ENCODE assay signal across 19 cellular contexts in the genomic region with DNA sequence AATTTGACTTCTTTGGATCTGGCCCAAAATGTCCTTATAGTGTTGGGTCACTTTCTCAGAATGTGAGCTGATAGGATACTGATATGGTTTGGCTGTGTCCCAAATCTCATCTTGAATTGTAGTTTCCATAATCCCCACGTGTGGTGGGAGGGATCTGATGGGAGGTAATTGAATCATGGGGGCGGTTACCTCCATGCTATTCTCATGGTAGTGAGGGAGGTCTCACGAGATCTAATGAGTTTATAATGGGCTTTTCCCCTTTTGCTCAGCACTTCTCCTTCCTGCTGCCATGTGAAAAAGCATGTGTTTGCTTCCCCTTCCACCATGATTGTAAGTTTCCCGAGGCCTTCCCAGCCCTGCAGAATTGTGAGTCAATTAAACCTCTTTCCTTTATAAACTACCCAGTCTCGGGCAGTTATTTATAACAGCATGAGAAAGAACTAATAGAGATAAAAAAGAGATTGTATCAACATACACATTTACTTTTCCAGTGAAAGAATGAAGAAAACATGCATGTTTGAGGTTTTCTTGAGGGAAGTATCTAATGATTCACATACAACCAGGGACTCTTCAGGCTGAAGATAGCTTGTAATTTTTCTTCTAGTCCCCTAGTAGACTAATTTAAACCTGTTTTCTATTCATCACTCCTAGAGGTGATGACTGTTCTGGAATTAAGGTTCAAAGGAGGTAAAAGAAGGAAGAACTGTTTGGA. TPM values are rescaled to one million over a fixed set of nuclear protein-coding genes. Genes with fewer than 3 reads are reported as not detected.
DNase-seq lines count a peak whose midpoint lies in the region; ATAC-seq and TF ChIP-seq lines count a peak whose summit lies in the region.
"Had no signal": no experiment of that assay in that cellular context is flagged by ENCODE, and none has a peak within 500 bp of the region (broad histone marks: within the 10 kb centered on the region; RNA-seq: fewer than 3 reads in every experiment).

No MANE protein-coding gene starts in this region.

- TF ChIP-seq CTCF in Caco-2 (IDR thresholded peaks at IDR 0.05; ENCODE audit: insufficient read depth in 1 of 2, low read depth in 1 of 2, low read length in 1 of 2, severe bottlenecking in 1 of 2, unreplicated experiment in 1 of 2) (no peak), WTC11 (IDR thresholded peaks at IDR 0.05) (no peak)

- H3K4me3 Mint-ChIP-seq in Caco-2 (ENCODE audit: unreplicated experiment) = no peak overlapping the region
- peak overlapping the region; percentile 33 for H3K4me3 Mint-ChIP-seq in WTC11
- H3K4me3 Mint-ChIP-seq: effector memory CD8-positive, alpha-beta T cell; neural crest cell had no signal

- peaks cover 37% of the 10 kb centered on the region for H3K4me1 Mint-ChIP-seq in Caco-2 (ENCODE audit: low read depth, unreplicated experiment)
- H3K4me1 Mint-ChIP-seq in WTC11 = peaks cover 24% of the 10 kb centered on the region
- H3K4me1 Mint-ChIP-seq: neural crest cell had no signal

- peaks cover 51% of the 10 kb centered on the region for H3K4me1 ChIP-seq in Caco-2
- H3K4me1 ChIP-seq in HUES48 (ENCODE audit: control insufficient read depth, insufficient read depth, low read length) = peaks cover 13% of the 10 kb centered on the region
- peaks cover 16% of the 10 kb centered on the region for H3K4me1 ChIP-seq in iPS-18a (ENCODE audit: control insufficient read depth, low read depth, low read length)
- H3K4me1 ChIP-seq: ascending aorta, suprapubic skin had no signal

- H3K4me3 ChIP-seq in Caco-2 (ENCODE audit: low read depth, low read length) = no peak overlapping the region
- H3K4me3 ChIP-seq in HUES48 (ENCODE audit: low read depth, low read length) = 0 out of 2 replicates have a peak overlapping the region, but pooled peaks have one; percentile 14
- peak overlapping the region; percentile 22 for H3K4me3 ChIP-seq in iPS-18a (ENCODE audit: low read length)
- H3K4me3 ChIP-seq: ascending aorta, MG63, suprapubic skin had no signal

- H3K27me3 ChIP-seq in Caco-2 (replicated peaks; ENCODE audit: control insufficient read depth, insufficient read depth, low read length) (no peaks in the 10 kb centered on the region), HUES48 (ENCODE audit: control insufficient read depth, insufficient read depth, low read length) (no peaks in the 10 kb centered on the region), iPS-18a (ENCODE audit: control insufficient read depth, insufficient read depth, low read length) (no peaks in the 10 kb centered on the region)
- H3K27me3 ChIP-seq: ascending aorta, MG63, suprapubic skin had no signal

- H3K27ac Mint-ChIP-seq in Caco-2 (ENCODE audit: unreplicated experiment) (peak overlapping the region; percentile 63), WTC11 (peak overlapping the region; percentile 54)

- POLR2A ChIA-PET in Caco-2 (lab: Charles Lee) (no interaction called here), WTC11 (lab: Charles Lee) (no interaction called here)

- no TSS peak for BruUV-seq in Caco-2 (replicated peaks; lab: Mats Ljungman, UMichigan)

- H3K9ac ChIP-seq in HUES48 (ENCODE audit: low read depth, low read length) (no peak overlapping the region), iPS-18a (ENCODE audit: low read length) (no peak overlapping the region)

- no peaks in the 10 kb centered on the region for H3K9me3 Mint-ChIP-seq in Caco-2 (ENCODE audit: unreplicated experiment)
- H3K9me3 Mint-ChIP-seq in WTC11 = peaks cover 4% of the 10 kb centered on the region
- H3K9me3 Mint-ChIP-seq: effector memory CD8-positive, alpha-beta T cell had no signal

- CTCF ChIA-PET in Caco-2 (lab: Charles Lee) = no interaction called here
- CTCF ChIA-PET in WTC11 (lab: Charles Lee) = interaction anchor here (1.5 to 1.6 kb wide), 2 partner anchors 9 to 12 kb away, joined by 6 read pairs; no protein-coding TSS in a partner anchor

- H3K27me3 Mint-ChIP-seq in Caco-2 (ENCODE audit: insufficient read depth, unreplicated experiment) = no peaks in the 10 kb centered on the region
- no peaks in the 10 kb centered on the region for H3K27me3 Mint-ChIP-seq in WTC11 (ENCODE audit: low read depth)
- H3K27me3 Mint-ChIP-seq: effector memory CD8-positive, alpha-beta T cell had no signal

- intact Hi-C loops in Caco-2 (cut with micrococcal nuclease; ENCODE audit: unreplicated experiment) = no loop called here

- H3K27ac ChIP-seq in HUES48 (ENCODE audit: low read depth, low read length) (peak overlapping the region; percentile 78), iPS-18a (ENCODE audit: low read length) (no peak overlapping the region)
- H3K27ac ChIP-seq: ascending aorta, suprapubic skin had no signal

- H3K36me3 ChIP-seq in Caco-2 (ENCODE audit: control insufficient read depth, insufficient read depth, low read length) = no peaks in the 10 kb centered on the region
- H3K36me3 ChIP-seq in HUES48 (ENCODE audit: control insufficient read depth, insufficient read depth, low read length) = no peaks in the 10 kb centered on the region
- H3K36me3 ChIP-seq in iPS-18a (ENCODE audit: control insufficient read depth, low read depth, low read length) = no peaks in the 10 kb centered on the region
- H3K36me3 ChIP-seq: ascending aorta, MG63, suprapubic skin had no signal

- peak; percentile 67 for ATAC-seq in WTC11
- ATAC-seq in stimulated activated naive CD8-positive, alpha-beta T cell treated with anti-CD3 and anti-CD28 coated beads, Interleukin-15, Interleukin-2, amounts not matched to agents 100 U/mL and 50 U/mL, for 24 hours = no peak
- ATAC-seq: effector memory CD8-positive, alpha-beta T cell had no signal

- H3K36me3 Mint-ChIP-seq in Caco-2 (ENCODE audit: insufficient read depth, unreplicated experiment) (peaks cover 21% of the 10 kb centered on the region), WTC11 (peaks cover 6% of the 10 kb centered on the region)

- H3K9me3 ChIP-seq in Caco-2 = no peaks in the 10 kb centered on the region
- no peaks in the 10 kb centered on the region for H3K9me3 ChIP-seq in HUES48 (ENCODE audit: control insufficient read depth, insufficient read depth, low read length)
- H3K9me3 ChIP-seq in iPS-18a (ENCODE audit: control insufficient read depth, low read depth, low read length) = no peaks in the 10 kb centered on the region
- H3K9me3 ChIP-seq: ascending aorta, MG63, suprapubic skin had no signal

- DNase-seq in Caco-2 (no peak), WTC11 (ENCODE audit: low spot score) (no peak), NCI-H748 (lab: John Stamatoyannopoulos, UW; ENCODE audit: unreplicated experiment) (no peak), anterior cingulate cortex (lab: John Stamatoyannopoulos, UW) (no peak)
- no peak for DNase-seq in stimulated activated naive CD8-positive, alpha-beta T cell treated with anti-CD3 and anti-CD28 coated beads, Interleukin-15, Interleukin-2, amounts not matched to agents 100 U/mL and 50 U/mL, for 24 hours
- DNase-seq: activated CD8-positive, alpha-beta memory T cell treated with anti-CD3 and anti-CD28 coated beads, Interleukin-2, amount 50 U/mL, for 48 hours; activated gamma-delta T cell; DMS153; effector memory CD8-positive, alpha-beta T cell; kidney glomerular epithelial cell; MG63; NCI-H1930; NCI-H524; Right ventricle myocardium superior had no signal

TF ChIP-seq in WTC11, 78 proteins besides CTCF, POLR2A, EP300 and RAD21:
- TF ChIP-seq ZNF219 (CRISPR knock-in tag; IDR thresholded peaks at IDR 0.05; ENCODE audit: borderline replicate concordance) (no peak), GABPB1 (CRISPR knock-in tag; IDR thresholded peaks at IDR 0.05) (no peak), GRHL2 (CRISPR knock-in tag; IDR thresholded peaks at IDR 0.05; ENCODE audit: insufficient replicate concordance, severe bottlenecking) (no peak), GTF2I (CRISPR knock-in tag; conservative IDR thresholded peaks at IDR 0.05) (no peak), NFYB (CRISPR knock-in tag; conservative IDR thresholded peaks at IDR 0.05; ENCODE audit: low read depth) (no peak), JUN (CRISPR knock-in tag; IDR thresholded peaks at IDR 0.05) (no peak), CBFB (CRISPR knock-in tag; IDR thresholded peaks at IDR 0.05; ENCODE audit: low read depth) (no peak), SMAD4 (CRISPR knock-in tag; IDR thresholded peaks at IDR 0.05) (no peak), TP53 (CRISPR knock-in tag; IDR thresholded peaks at IDR 0.05) (no peak)
- TF ChIP-seq, protein P1, sequence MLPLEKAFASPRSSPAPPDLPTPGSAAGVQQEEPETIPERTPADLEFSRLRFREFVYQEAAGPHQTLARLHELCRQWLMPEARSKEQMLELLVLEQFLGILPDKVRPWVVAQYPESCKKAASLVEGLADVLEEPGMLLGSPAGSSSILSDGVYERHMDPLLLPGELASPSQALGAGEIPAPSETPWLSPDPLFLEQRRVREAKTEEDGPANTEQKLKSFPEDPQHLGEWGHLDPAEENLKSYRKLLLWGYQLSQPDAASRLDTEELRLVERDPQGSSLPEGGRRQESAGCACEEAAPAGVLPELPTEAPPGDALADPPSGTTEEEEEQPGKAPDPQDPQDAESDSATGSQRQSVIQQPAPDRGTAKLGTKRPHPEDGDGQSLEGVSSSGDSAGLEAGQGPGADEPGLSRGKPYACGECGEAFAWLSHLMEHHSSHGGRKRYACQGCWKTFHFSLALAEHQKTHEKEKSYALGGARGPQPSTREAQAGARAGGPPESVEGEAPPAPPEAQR (CRISPR knock-in tag; IDR thresholded peaks at IDR 0.05) = no peak

RNA-seq across cellular contexts. Expression of a gene that starts 17.3 kb away (rescaled TPM):
- total RNA-seq in Caco-2 (2022) = 43.6 and 45.6 TPM in 2 replicates
- total RNA-seq in WTC11 (2021) = 47.5 to 68.3 TPM (median 50.4 TPM) in 3 replicates
